ENCODE assay signal across 8 cellular contexts in genomic region chr3:64575211-64575844, GRCh38.
DNase-seq lines count a peak whose midpoint lies in the region; ATAC-seq, FAIRE-seq and TF ChIP-seq lines count a peak whose summit lies in the region.

No MANE protein-coding gene starts in this region.

- no peaks in the 10 kb centered on the region for H3K9me3 ChIP-seq in kidney (ENCODE audit: control insufficient read depth in 1 of 2, low read length in 2 of 2)

- H3K4me3 ChIP-seq in kidney (ENCODE audit: low read length in 2 of 2): no peak overlapping the region

- peak; percentile 36 for TF ChIP-seq CTCF in kidney (IDR thresholded peaks at IDR 0.05; ENCODE audit: borderline replicate concordance, extremely low read depth, insufficient read depth)

- H3K27ac Mint-ChIP-seq in activated naive CD4-positive, alpha-beta T cell treated with anti-CD3 and anti-CD28 coated beads, Interleukin-2, amount 50 U/mL, for 72 hours: no peak overlapping the region

- peaks cover 0 to 6% of the 10 kb centered on the region in 2 donors for H3K36me3 ChIP-seq in kidney (ENCODE audit: control insufficient read depth in 1 of 2, insufficient read depth in 2 of 2, low read length in 2 of 2)

- DNase-seq in ACHN (peak; percentile 12), kidney (no peak), COLO668 (lab: John Stamatoyannopoulos, UW; ENCODE audit: unreplicated experiment) (no peak), OCI-M2 (lab: John Stamatoyannopoulos, UW; ENCODE audit: unreplicated experiment) (no peak)
- no peak for DNase-seq in activated naive CD4-positive, alpha-beta T cell treated with anti-CD3 and anti-CD28 coated beads, Interleukin-2, amount 50 U/mL, for 72 hours (ENCODE audit: low spot score in 2 of 2)

- FAIRE-seq in kidney (lab: Jason Lieb, UNC): no peak

- no peaks in the 10 kb centered on the region for H3K36me3 Mint-ChIP-seq in activated naive CD4-positive, alpha-beta T cell treated with anti-CD3 and anti-CD28 coated beads, Interleukin-2, amount 50 U/mL, for 72 hours

- ATAC-seq in GM18520 (IDR thresholded peaks at IDR 0.05; ENCODE audit: unreplicated experiment) (peak; percentile 73), HG02981 (IDR thresholded peaks at IDR 0.05; ENCODE audit: unreplicated experiment) (peak; percentile 93), SK-N-SH treated with all-trans-retinoic acid at 6 μM for 48 hours (peak; percentile 90)
- no peak for ATAC-seq in activated naive CD4-positive, alpha-beta T cell treated with anti-CD3 and anti-CD28 coated beads, Interleukin-2, amount 50 U/mL, for 72 hours

- H3K9ac ChIP-seq in kidney (ENCODE audit: low read length in 2 of 2): no peak overlapping the region

- in situ Hi-C loops in ACHN (cut with HindIII; ENCODE audit: low pct_ligation_motif_present, low pct_unique_long_range_greater_than_20kb, low sequenced_read_pairs): no loop called here

- peaks cover 0 to 5% of the 10 kb centered on the region in 2 donors for H3K9me3 Mint-ChIP-seq in activated naive CD4-positive, alpha-beta T cell treated with anti-CD3 and anti-CD28 coated beads, Interleukin-2, amount 50 U/mL, for 72 hours

- intact Hi-C loops in kidney (cut with DNase I): no loop called here

- H3K4me1 ChIP-seq in kidney (ENCODE audit: control insufficient read depth in 1 of 2, insufficient read depth in 1 of 2, low read depth in 1 of 2, low read length in 2 of 2): no peaks in the 10 kb centered on the region

- H3K27ac ChIP-seq in kidney (ENCODE audit: low read depth in 2 of 2, low read length in 2 of 2): no peak overlapping the region

TF ChIP-seq in SK-N-SH treated with all-trans-retinoic acid at 6 μM for 48 hours, 23 proteins besides CTCF, POLR2A, EP300 and RAD21:
- TF ChIP-seq TCF4 (CRISPR knock-in tag; IDR thresholded peaks at IDR 0.05; ENCODE audit: borderline replicate concordance): no peak
- TF ChIP-seq, protein P1, sequence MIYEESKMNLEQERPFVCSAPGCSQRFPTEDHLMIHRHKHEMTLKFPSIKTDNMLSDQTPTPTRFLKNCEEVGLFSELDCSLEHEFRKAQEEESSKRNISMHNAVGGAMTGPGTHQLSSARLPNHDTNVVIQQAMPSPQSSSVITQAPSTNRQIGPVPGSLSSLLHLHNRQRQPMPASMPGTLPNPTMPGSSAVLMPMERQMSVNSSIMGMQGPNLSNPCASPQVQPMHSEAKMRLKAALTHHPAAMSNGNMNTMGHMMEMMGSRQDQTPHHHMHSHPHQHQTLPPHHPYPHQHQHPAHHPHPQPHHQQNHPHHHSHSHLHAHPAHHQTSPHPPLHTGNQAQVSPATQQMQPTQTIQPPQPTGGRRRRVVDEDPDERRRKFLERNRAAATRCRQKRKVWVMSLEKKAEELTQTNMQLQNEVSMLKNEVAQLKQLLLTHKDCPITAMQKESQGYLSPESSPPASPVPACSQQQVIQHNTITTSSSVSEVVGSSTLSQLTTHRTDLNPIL (CRISPR knock-in tag; IDR thresholded peaks at IDR 0.05; ENCODE audit: low read depth): no peak
- TF ChIP-seq GLIS3 (CRISPR knock-in tag; IDR thresholded peaks at IDR 0.05): no peak
- no peak for TF ChIP-seq ZC3H10 (CRISPR knock-in tag; IDR thresholded peaks at IDR 0.05)
- no peak for TF ChIP-seq SNAI2 (CRISPR knock-in tag; IDR thresholded peaks at IDR 0.05)
- no peak for TF ChIP-seq CSRNP3 (CRISPR knock-in tag; IDR thresholded peaks at IDR 0.05)
- TF ChIP-seq, protein P2, sequence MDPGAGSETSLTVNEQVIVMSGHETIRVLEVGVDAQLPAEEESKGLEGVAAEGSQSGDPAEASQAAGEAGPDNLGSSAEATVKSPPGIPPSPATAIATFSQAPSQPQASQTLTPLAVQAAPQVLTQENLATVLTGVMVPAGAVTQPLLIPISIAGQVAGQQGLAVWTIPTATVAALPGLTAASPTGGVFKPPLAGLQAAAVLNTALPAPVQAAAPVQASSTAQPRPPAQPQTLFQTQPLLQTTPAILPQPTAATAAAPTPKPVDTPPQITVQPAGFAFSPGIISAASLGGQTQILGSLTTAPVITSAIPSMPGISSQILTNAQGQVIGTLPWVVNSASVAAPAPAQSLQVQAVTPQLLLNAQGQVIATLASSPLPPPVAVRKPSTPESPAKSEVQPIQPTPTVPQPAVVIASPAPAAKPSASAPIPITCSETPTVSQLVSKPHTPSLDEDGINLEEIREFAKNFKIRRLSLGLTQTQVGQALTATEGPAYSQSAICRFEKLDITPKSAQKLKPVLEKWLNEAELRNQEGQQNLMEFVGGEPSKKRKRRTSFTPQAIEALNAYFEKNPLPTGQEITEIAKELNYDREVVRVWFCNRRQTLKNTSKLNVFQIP (CRISPR knock-in tag; IDR thresholded peaks at IDR 0.05; ENCODE audit: borderline replicate concordance, low read depth): no peak
- TF ChIP-seq ESRRG (CRISPR knock-in tag; IDR thresholded peaks at IDR 0.05): no peak
- TF ChIP-seq PATZ1 (CRISPR knock-in tag; IDR thresholded peaks at IDR 0.05; ENCODE audit: borderline replicate concordance): no peak
- TF ChIP-seq ARNTL (CRISPR knock-in tag; IDR thresholded peaks at IDR 0.05; ENCODE audit: borderline replicate concordance, low read depth): no peak
- no peak for TF ChIP-seq ISL1 (CRISPR knock-in tag; IDR thresholded peaks at IDR 0.05)
- TF ChIP-seq ZNF565 (CRISPR knock-in tag; conservative IDR thresholded peaks at IDR 0.05; ENCODE audit: low read depth): no peak
- no peak for TF ChIP-seq OSR1 (CRISPR knock-in tag; IDR thresholded peaks at IDR 0.05)
- no peak for TF ChIP-seq RARB (CRISPR knock-in tag; IDR thresholded peaks at IDR 0.05)

Comparison
In these comparisons a context has a peak if more than half of its experiments do, and no peak if none do; other contexts are left out.
1. ATAC-seq: peak in GM18520 (single experiment), HG02981 (single experiment) and SK-N-SH treated with all-trans-retinoic acid at 6 μM for 48 hours (single experiment); none in activated naive CD4-positive, alpha-beta T cell treated with anti-CD3 and anti-CD28 coated beads, Interleukin-2, amount 50 U/mL, for 72 hours (0 of 2).